19 cellular contexts compared by ENCODE assay signal in the genomic region with DNA sequence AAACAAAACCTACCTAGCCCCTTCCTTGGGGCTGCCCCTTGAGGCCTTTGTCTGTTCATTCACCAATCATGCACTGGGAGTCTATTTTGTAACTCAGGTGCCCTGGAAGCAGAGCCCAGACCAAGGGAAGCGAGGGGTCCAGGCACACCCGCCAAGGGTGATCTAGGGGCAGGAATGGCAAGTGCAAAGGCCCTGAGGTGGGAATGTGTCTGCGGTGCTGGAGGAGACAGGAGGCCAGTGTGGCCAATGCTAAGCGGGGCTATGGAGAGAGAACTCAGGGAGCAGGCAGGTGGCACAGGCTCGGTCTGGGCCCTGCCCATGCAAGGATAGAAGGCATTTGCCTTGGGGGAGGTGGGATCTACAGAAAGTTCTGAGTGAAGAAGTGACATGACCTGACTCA. TPM values are rescaled to one million over a fixed set of nuclear protein-coding genes. Genes with fewer than 3 reads are reported as not detected.
DNase-seq lines count a peak whose midpoint lies in the region; ATAC-seq and TF ChIP-seq lines count a peak whose summit lies in the region.
"Had no signal": no experiment of that assay in that cellular context is flagged by ENCODE, and none has a peak within 500 bp of the region (broad histone marks: within the 10 kb centered on the region; RNA-seq: fewer than 3 reads in every experiment).

No MANE protein-coding gene starts in this region.

- no peak overlapping the region for H3K4me3 Mint-ChIP-seq in activated T-helper 17 cell treated with anti-CD3 and anti-CD28 coated beads, Interleukin-2, amount 50 U/mL, for 72 hours
- H3K4me3 Mint-ChIP-seq in memory B cell: no peak overlapping the region
- H3K4me3 Mint-ChIP-seq: HFFc6, mesothelial cell of epicardium had no signal

- H3K27me3 Mint-ChIP-seq in activated T-helper 17 cell treated with anti-CD3 and anti-CD28 coated beads, Interleukin-2, amount 50 U/mL, for 72 hours: no peaks in the 10 kb centered on the region
- no peaks in the 10 kb centered on the region for H3K27me3 Mint-ChIP-seq in memory B cell

- peaks cover 6% of the 10 kb centered on the region for H3K4me1 Mint-ChIP-seq in activated T-helper 17 cell treated with anti-CD3 and anti-CD28 coated beads, Interleukin-2, amount 50 U/mL, for 72 hours
- peaks cover 46% of the 10 kb centered on the region for H3K4me1 Mint-ChIP-seq in memory B cell

- no peak for TF ChIP-seq CTCF in heart right ventricle (IDR thresholded peaks at IDR 0.05)
- no peak for TF ChIP-seq CTCF in psoas muscle (IDR thresholded peaks at IDR 0.05)
- no peak for TF ChIP-seq CTCF in RWPE1 (conservative IDR thresholded peaks at IDR 0.05; ENCODE audit: low read depth)

- POLR2A ChIA-PET in RWPE1 (lab: Yijun Ruan, JAX; ENCODE audit: low non-redundant PET): no interaction called here

- H3K9me3 Mint-ChIP-seq in activated T-helper 17 cell treated with anti-CD3 and anti-CD28 coated beads, Interleukin-2, amount 50 U/mL, for 72 hours: no peaks in the 10 kb centered on the region
- no peaks in the 10 kb centered on the region for H3K9me3 Mint-ChIP-seq in memory B cell
- H3K9me3 Mint-ChIP-seq: HFFc6, mesothelial cell of epicardium had no signal

- peaks cover 9% of the 10 kb centered on the region for H3K36me3 Mint-ChIP-seq in activated T-helper 17 cell treated with anti-CD3 and anti-CD28 coated beads, Interleukin-2, amount 50 U/mL, for 72 hours (ENCODE audit: low read depth)
- no peaks in the 10 kb centered on the region for H3K36me3 Mint-ChIP-seq in memory B cell
- H3K36me3 Mint-ChIP-seq: mesothelial cell of epicardium had no signal

- CTCF ChIA-PET in RWPE1 (lab: Yijun Ruan, JAX): no interaction called here

- H3K4me1 ChIP-seq in heart right ventricle: peaks cover 19 to 69% (median 49%) of the 10 kb centered on the region in 9 donors
- H3K4me1 ChIP-seq in psoas muscle: peaks cover 28% of the 10 kb centered on the region

- H3K27ac ChIP-seq in heart right ventricle: peak overlapping the region in 1 of 10 donors; percentile 85
- no peak overlapping the region for H3K27ac ChIP-seq in psoas muscle
- no peak overlapping the region for H3K27ac ChIP-seq in RWPE1
- H3K27ac ChIP-seq: esophagus muscularis mucosa, thoracic aorta had no signal

- H3K4me3 ChIP-seq in heart right ventricle (no peak overlapping the region), psoas muscle (no peak overlapping the region)
- H3K4me3 ChIP-seq: esophagus muscularis mucosa, thoracic aorta had no signal

- intact Hi-C loops in left ventricle myocardium superior (cut with micrococcal nuclease) (no loop called here), heart right ventricle (cut with DNase I) (no loop called here), psoas muscle (cut with DNase I) (no loop called here)

- DNase-seq in left ventricle myocardium superior: peak; percentile 16
- DNase-seq in heart right ventricle: no peak
- no peak for DNase-seq in memory B cell (ENCODE audit: low spot score in 2 of 2)
- no peak for DNase-seq in NCI-H345 (lab: John Stamatoyannopoulos, UW)
- no peak for DNase-seq in psoas muscle
- no peak for DNase-seq in RWPE1 (ENCODE audit: low spot score)
- DNase-seq: activated gamma-delta T cell; AML-193; dermis blood vessel endothelial cell; DMS79 treated with DMSO at 0.1 percent for 48 hours; HFFc6; NCI-H1694 treated with DMSO at 0.1 percent for 48 hours; SHP77; stimulated activated CD4-positive, alpha-beta T cell treated with anti-CD3 and anti-CD28 coated beads, Interleukin-4, amount 100 ng/mL, for 1 hour; T-helper 9 cell had no signal

- no peaks in the 10 kb centered on the region for H3K27me3 ChIP-seq in heart right ventricle
- H3K27me3 ChIP-seq in psoas muscle (ENCODE audit: insufficient read depth in 3 of 3, low read length in 2 of 3): no peaks in the 10 kb centered on the region
- H3K27me3 ChIP-seq: esophagus muscularis mucosa had no signal

- H3K36me3 ChIP-seq in heart right ventricle (no peaks in the 10 kb centered on the region), psoas muscle (ENCODE audit: insufficient read depth in 1 of 2, low read depth in 1 of 2) (no peaks in the 10 kb centered on the region)
- H3K36me3 ChIP-seq: esophagus muscularis mucosa, thoracic aorta had no signal

- H3K9me3 ChIP-seq in heart right ventricle (peaks cover 0 to under 1% (median 0%) of the 10 kb centered on the region in 11 donors), psoas muscle (no peaks in the 10 kb centered on the region)
- H3K9me3 ChIP-seq: esophagus muscularis mucosa, thoracic aorta had no signal

- ATAC-seq in left ventricle myocardium superior (no peak), heart right ventricle (no peak), memory B cell (ENCODE audit: low read depth) (no peak), psoas muscle (no peak)
- no peak for ATAC-seq in activated T-helper 17 cell treated with anti-CD3 and anti-CD28 coated beads, Interleukin-2, amount 50 U/mL, for 72 hours (replicated peaks)

- WGBS in heart right ventricle, 2 donors: 95 to 99% methylated on average over 5 of the region's 5 CpGs
- 96 to 99% (median 99%) methylated on average over 5 of the region's 5 CpGs for WGBS in psoas muscle, 3 donors

- H3K27ac Mint-ChIP-seq in activated T-helper 17 cell treated with anti-CD3 and anti-CD28 coated beads, Interleukin-2, amount 50 U/mL, for 72 hours: peak overlapping the region; percentile 65
- H3K27ac Mint-ChIP-seq in memory B cell: peak overlapping the region; percentile 28
- H3K27ac Mint-ChIP-seq: HFFc6, mesothelial cell of epicardium had no signal

RNA-seq across cellular contexts. Expression of a gene that starts 3.5 kb away (rescaled TPM):
- total RNA-seq in left ventricle myocardium superior (25.6 TPM), heart right ventricle (10 to 100 TPM; 10.4 to 36.9 (median 16.4) TPM), psoas muscle (10 to 100 TPM; 12.4 to 18.1 (median 13.9) TPM)
- polyA plus RNA-seq in heart right ventricle (10 to 100 TPM; 12.3 to 47.7 TPM), psoas muscle (10 to 100 TPM in 1 of 3 donors, 1 to 10 TPM in 2; 7.1 to 13.1 (median 8.0) TPM)
- total RNA-seq in activated T-helper 17 cell treated with anti-CD3 and anti-CD28 coated beads, Interleukin-2, amount 50 U/mL, for 72 hours: 100 to 1,000 TPM in 1 of 2 donors, 10 to 100 TPM in 1; 83.5 to 122 TPM

RNA-seq across cellular contexts. Expression of a gene that starts 33.2 kb away (rescaled TPM):
- total RNA-seq in left ventricle myocardium superior: 24.0 TPM
- total RNA-seq in heart right ventricle: 10 to 100 TPM; 12.6 to 33.7 (median 14.5) TPM
- polyA plus RNA-seq in heart right ventricle: 10 to 100 TPM; 25.8 to 33.6 TPM
- total RNA-seq in activated T-helper 17 cell treated with anti-CD3 and anti-CD28 coated beads, Interleukin-2, amount 50 U/mL, for 72 hours: 100 to 1,000 TPM in 1 of 2 donors, 10 to 100 TPM in 1; 80.1 to 110 TPM
- total RNA-seq in psoas muscle: 10 to 100 TPM; 16.3 to 44.6 (median 32.4) TPM
- polyA plus RNA-seq in psoas muscle: 10 to 100 TPM; 45.9 to 66.2 (median 59.5) TPM

RNA-seq across cellular contexts. Expression of a gene that starts 54.3 kb away (rescaled TPM):
- total RNA-seq in left ventricle myocardium superior (228 TPM), heart right ventricle (100 to 1,000 TPM; 188 to 289 (median 214) TPM), psoas muscle (100 to 1,000 TPM; 163 to 214 (median 187) TPM)
- polyA plus RNA-seq in heart right ventricle (100 to 1,000 TPM; 163 to 448 TPM), psoas muscle (100 to 1,000 TPM; 124 to 224 (median 126) TPM)
- total RNA-seq in activated T-helper 17 cell treated with anti-CD3 and anti-CD28 coated beads, Interleukin-2, amount 50 U/mL, for 72 hours: 100 to 1,000 TPM; 220 to 254 TPM
